In the genomic region with DNA sequence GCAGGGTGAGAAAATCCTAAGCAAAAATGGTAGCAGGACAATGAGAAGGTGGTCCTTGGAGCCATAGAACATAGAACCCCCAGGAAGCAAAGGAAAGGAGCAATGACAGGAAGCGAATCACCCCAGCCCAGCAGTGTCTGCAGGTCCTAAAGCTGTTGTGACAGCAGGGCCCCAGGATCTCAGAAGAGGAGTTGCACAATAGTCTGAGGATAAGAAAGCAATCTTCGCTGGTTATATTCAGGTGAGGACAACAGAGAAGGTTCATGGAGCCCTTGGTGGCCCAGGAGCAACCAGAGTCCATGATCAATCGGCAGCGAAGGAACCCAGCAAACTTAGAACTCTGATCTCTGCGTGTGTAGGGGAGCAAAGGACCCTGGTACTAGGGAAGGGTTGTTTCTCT, we compare ENCODE assay signal across 32 cellular contexts.
"Had no signal": no experiment of that assay in that cellular context is flagged by ENCODE, and none has a peak within 500 bp of the region (broad histone marks: within the 10 kb centered on the region; RNA-seq: fewer than 3 reads in every experiment).

No MANE protein-coding gene starts in this region.

- H3K4me2 ChIP-seq: KMS-11 had no signal

- H3K9ac ChIP-seq: KMS-11 had no signal

- H3K9me3 ChIP-seq: MG63 had no signal

- H3K27ac ChIP-seq: KMS-11 had no signal

- H3K36me3 ChIP-seq: MG63 had no signal

- H3K27me3 ChIP-seq: MG63 had no signal

- DNase-seq: Karpas-422, Kasumi-1, MG63, MM.1S, MV-4-11, NCI-H1048, NCI-H1092, NCI-H1092 treated with DMSO at 0.1 percent for 48 hours, NCI-H1105, NCI-H1105 treated with DMSO at 0.1 percent for 48 hours, NCI-H1417 treated with DMSO at 0.1 percent for 48 hours, NCI-H1436, NCI-H1436 treated with DMSO at 0.1 percent for 48 hours, NCI-H146, NCI-H1694, NCI-H1694 treated with DMSO at 0.1 percent for 48 hours, NCI-H1930, NCI-H2029, NCI-H2029 treated with DMSO at 0.1 percent for 48 hours, NCI-H2081, NCI-H2081 treated with DMSO at 0.1 percent for 48 hours, NCI-H2107, NCI-H2171, NCI-H2171 treated with DMSO at 0.1 percent for 48 hours, NCI-H2227 treated with DMSO at 0.1 percent for 48 hours, NCI-H226, NCI-H345, NCI-H446, NCI-H446 treated with DMSO at 0.1 percent for 48 hours, NCI-H510A, NCI-H510A treated with DMSO at 0.1 percent for 48 hours had no signal

- H3K4me3 ChIP-seq: MG63 had no signal
